ENCODE assay signal across 1 cellular context in the genomic region with DNA sequence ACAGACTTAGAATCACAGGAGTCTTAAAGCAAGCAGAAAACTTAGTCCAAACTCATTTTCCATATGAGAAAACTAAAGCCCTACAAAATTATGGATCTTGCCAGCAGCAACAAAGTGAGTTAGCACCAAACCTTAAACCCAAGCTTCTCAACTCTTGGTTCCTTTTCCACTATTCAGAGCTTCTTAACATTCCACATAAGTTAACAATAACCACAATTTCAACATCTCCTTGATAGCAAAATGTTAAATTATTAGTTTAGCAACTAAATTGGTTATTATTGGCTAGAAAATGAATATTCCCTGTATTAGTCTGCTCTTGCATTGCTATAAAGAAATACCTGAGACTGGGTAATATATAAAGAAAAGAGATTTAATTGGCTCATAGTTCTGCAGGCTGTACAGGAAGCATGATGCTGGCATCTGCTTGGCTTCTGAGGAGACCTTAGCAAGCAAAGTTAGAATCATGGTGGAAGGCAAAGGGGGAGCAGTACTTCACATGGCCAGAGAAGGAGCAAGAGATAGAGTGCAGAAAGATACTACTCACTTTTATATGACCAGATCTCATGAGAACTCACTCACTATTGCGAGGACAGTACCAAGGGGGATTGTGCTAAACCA.
TF ChIP-seq lines count a peak whose summit lies in the region.

No MANE protein-coding gene starts in this region.

TF ChIP-seq in liver, 16 proteins besides CTCF, POLR2A, EP300 and RAD21 (continued from another document):
- TF ChIP-seq GABPA (IDR thresholded peaks at IDR 0.05 in 1 of 2, conservative IDR thresholded peaks at IDR 0.05 in 1 of 2) (no peak), JUND (IDR thresholded peaks at IDR 0.05) (no peak), FOXA2 (IDR thresholded peaks at IDR 0.05) (no peak), HNF4A (conservative IDR thresholded peaks at IDR 0.05) (no peak), SP1 (IDR thresholded peaks at IDR 0.05) (no peak), TAF1 (conservative IDR thresholded peaks at IDR 0.05) (no peak), YY1 (IDR thresholded peaks at IDR 0.05) (no peak), RXRA (IDR thresholded peaks at IDR 0.05) (no peak), FOXA1 (IDR thresholded peaks at IDR 0.05) (no peak)
- TF ChIP-seq, protein P1, sequence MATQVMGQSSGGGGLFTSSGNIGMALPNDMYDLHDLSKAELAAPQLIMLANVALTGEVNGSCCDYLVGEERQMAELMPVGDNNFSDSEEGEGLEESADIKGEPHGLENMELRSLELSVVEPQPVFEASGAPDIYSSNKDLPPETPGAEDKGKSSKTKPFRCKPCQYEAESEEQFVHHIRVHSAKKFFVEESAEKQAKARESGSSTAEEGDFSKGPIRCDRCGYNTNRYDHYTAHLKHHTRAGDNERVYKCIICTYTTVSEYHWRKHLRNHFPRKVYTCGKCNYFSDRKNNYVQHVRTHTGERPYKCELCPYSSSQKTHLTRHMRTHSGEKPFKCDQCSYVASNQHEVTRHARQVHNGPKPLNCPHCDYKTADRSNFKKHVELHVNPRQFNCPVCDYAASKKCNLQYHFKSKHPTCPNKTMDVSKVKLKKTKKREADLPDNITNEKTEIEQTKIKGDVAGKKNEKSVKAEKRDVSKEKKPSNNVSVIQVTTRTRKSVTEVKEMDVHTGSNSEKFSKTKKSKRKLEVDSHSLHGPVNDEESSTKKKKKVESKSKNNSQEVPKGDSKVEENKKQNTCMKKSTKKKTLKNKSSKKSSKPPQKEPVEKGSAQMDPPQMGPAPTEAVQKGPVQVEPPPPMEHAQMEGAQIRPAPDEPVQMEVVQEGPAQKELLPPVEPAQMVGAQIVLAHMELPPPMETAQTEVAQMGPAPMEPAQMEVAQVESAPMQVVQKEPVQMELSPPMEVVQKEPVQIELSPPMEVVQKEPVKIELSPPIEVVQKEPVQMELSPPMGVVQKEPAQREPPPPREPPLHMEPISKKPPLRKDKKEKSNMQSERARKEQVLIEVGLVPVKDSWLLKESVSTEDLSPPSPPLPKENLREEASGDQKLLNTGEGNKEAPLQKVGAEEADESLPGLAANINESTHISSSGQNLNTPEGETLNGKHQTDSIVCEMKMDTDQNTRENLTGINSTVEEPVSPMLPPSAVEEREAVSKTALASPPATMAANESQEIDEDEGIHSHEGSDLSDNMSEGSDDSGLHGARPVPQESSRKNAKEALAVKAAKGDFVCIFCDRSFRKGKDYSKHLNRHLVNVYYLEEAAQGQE (IDR thresholded peaks at IDR 0.05), result no peak
- TF ChIP-seq, protein P2, sequence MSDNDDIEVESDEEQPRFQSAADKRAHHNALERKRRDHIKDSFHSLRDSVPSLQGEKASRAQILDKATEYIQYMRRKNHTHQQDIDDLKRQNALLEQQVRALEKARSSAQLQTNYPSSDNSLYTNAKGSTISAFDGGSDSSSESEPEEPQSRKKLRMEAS (IDR thresholded peaks at IDR 0.05), result no peak
